ENCODE assay signal across 32 cellular contexts in the genomic region with DNA sequence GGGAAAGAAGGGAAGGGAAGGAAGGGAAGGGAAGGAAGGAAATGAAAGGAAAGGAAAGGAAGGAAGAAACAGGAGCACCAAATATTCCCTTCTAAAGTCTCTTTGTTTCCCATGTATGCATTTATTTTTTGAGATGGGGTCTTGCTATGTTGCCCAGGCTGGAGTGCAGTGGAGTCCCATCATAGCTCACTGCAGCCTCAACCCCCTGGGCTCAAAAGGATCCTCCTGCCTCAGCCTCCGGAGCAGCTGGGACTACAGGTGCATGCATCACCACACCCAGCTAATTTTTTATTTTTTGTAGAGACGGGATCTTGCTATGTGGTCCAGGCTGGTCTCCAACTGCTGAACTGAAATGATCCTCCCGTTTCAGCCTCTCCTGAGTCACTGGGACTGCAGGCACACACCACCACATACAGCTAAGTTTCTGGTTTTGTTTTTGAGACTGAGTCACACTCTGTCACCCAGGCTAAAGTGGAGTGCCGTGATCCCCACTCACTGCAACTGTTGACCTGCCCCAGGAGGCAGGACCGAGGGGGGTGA.
"Had no signal": no experiment of that assay in that cellular context is flagged by ENCODE, and none has a peak within 500 bp of the region (broad histone marks: within the 10 kb centered on the region; RNA-seq: fewer than 3 reads in every experiment).

No MANE protein-coding gene starts in this region.

- H3K4me1 ChIP-seq: ascending aorta, Peyer's patch had no signal

- H3K27ac ChIP-seq: ascending aorta, KMS-11, Peyer's patch, SK-N-MC, WERI-Rb-1 had no signal

- H3K27ac Mint-ChIP-seq: activated CD4-positive, alpha-beta T cell treated with anti-CD3 and anti-CD28 coated beads, Interleukin-2, amount 10 ng/mL, durations not matched to agents 24 days and 14 days; activated CD8-positive, alpha-beta T cell treated with anti-CD3 and anti-CD28 coated beads for 36 hours; activated naive CD4-positive, alpha-beta T cell treated with anti-CD3 and anti-CD28 coated beads, Interleukin-2, amount 50 U/mL, for 24 hours; activated naive CD8-positive, alpha-beta T cell treated with anti-CD3 and anti-CD28 coated beads, Interleukin-2, amount 10 ng/mL, durations not matched to agents 7 days and 5 days; activated T-cell treated with anti-CD3 and anti-CD28 coated beads, Interleukin-2, amount 50 U/mL, for 72 hours; activated T-helper 17 cell treated with anti-CD3 and anti-CD28 coated beads, Interleukin-2, amount 50 U/mL, for 72 hours had no signal

- H3K9me3 Mint-ChIP-seq: activated naive CD4-positive, alpha-beta T cell treated with anti-CD3 and anti-CD28 coated beads, Interleukin-2, amount 50 U/mL, for 24 hours had no signal

- H3K4me3 Mint-ChIP-seq: activated CD4-positive, alpha-beta T cell treated with anti-CD3 and anti-CD28 coated beads, Interleukin-2, amount 10 ng/mL, durations not matched to agents 24 days and 14 days; activated CD8-positive, alpha-beta T cell treated with anti-CD3 and anti-CD28 coated beads for 36 hours; activated naive CD4-positive, alpha-beta T cell treated with anti-CD3 and anti-CD28 coated beads, Interleukin-2, amount 50 U/mL, for 24 hours; activated naive CD8-positive, alpha-beta T cell treated with anti-CD3 and anti-CD28 coated beads, Interleukin-2, amount 10 ng/mL, durations not matched to agents 7 days and 5 days; activated T-cell treated with anti-CD3 and anti-CD28 coated beads, Interleukin-2, amount 50 U/mL, for 72 hours; activated T-helper 17 cell treated with anti-CD3 and anti-CD28 coated beads, Interleukin-2, amount 50 U/mL, for 72 hours had no signal

- DNase-seq: activated CD4-positive, alpha-beta T cell treated with anti-CD3 and anti-CD28 coated beads, Interleukin-2, amount 10 ng/mL, durations not matched to agents 24 days and 14 days; activated CD4-positive, alpha-beta T cell treated with anti-CD3 and anti-CD28 coated beads, Interleukin-2, amount 50 U/mL, for 4 hours; activated CD8-positive, alpha-beta T cell treated with anti-CD3 and anti-CD28 coated beads for 36 hours; activated naive CD4-positive, alpha-beta T cell treated with Interleukin-2 at 50 U/mL for 16 hours; activated naive CD8-positive, alpha-beta T cell treated with anti-CD3 and anti-CD28 coated beads, Interleukin-2, amount 10 ng/mL, durations not matched to agents 7 days and 5 days; activated T-cell treated with anti-CD3 and anti-CD28 coated beads, Interleukin-2, amount 50 U/mL, for 1 hour; activated T-cell treated with anti-CD3 and anti-CD28 coated beads, Interleukin-2, amount 50 U/mL, for 72 hours; amygdala; MM.1S; MV-4-11; NCI-H1092; NCI-H1417; NCI-H146; NCI-H187; NCI-H2029 treated with DMSO at 0.1 percent for 48 hours; NCI-H2107; NCI-H2171; NCI-H510A; NCI-H526; NCI-H748 treated with DMSO at 0.1 percent for 48 hours; NK-92 treated with Interleukin-12 subunit alpha and Interleukin-12 subunit beta, amount 100 ng/mL, for 24 hours; PC-3; Peyer's patch; Right ventricle myocardium superior; RPMI8226; T1000; WERI-Rb-1 had no signal

- H3K27me3 ChIP-seq: ascending aorta, Peyer's patch had no signal

- H3K4me3 ChIP-seq: ascending aorta, Peyer's patch, SK-N-MC had no signal

- H3K36me3 Mint-ChIP-seq: activated naive CD4-positive, alpha-beta T cell treated with anti-CD3 and anti-CD28 coated beads, Interleukin-2, amount 50 U/mL, for 24 hours; activated naive CD8-positive, alpha-beta T cell treated with anti-CD3 and anti-CD28 coated beads, Interleukin-2, amount 10 ng/mL, durations not matched to agents 7 days and 5 days had no signal

- ATAC-seq: activated CD8-positive, alpha-beta T cell treated with anti-CD3 and anti-CD28 coated beads for 36 hours; activated T-cell treated with anti-CD3 and anti-CD28 coated beads, Interleukin-2, amount 50 U/mL, for 72 hours; activated T-helper 17 cell treated with anti-CD3 and anti-CD28 coated beads, Interleukin-2, amount 50 U/mL, for 72 hours; PC-3 had no signal

- H3K36me3 ChIP-seq: ascending aorta, Peyer's patch, WERI-Rb-1 had no signal

- H3K4me1 Mint-ChIP-seq: activated naive CD8-positive, alpha-beta T cell treated with anti-CD3 and anti-CD28 coated beads, Interleukin-2, amount 10 ng/mL, durations not matched to agents 7 days and 5 days; activated T-helper 17 cell treated with anti-CD3 and anti-CD28 coated beads, Interleukin-2, amount 50 U/mL, for 72 hours had no signal

- H3K9me3 ChIP-seq: ascending aorta had no signal
